Comparison of ENCODE assay signal across 28 cellular contexts in the genomic region with DNA sequence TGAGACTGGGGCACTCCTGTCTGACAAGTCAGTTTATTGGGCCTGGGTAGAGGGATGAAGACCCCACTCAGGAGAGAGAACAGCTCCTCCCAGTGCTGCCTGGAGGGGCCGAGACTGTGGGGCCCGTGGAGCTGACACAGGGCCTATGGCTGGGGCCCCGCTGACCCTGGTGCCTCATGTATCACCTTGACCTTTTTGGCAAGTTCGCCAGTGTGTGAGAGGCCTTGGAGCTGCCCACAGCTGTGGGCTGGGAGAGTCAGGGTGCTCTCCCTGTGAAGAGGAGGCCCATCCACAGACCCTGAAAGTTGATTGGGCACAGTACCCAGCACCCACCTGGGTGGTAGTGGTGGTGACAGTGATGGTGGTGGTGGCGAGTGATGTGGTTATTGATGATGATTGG. TPM values are rescaled to one million over a fixed set of nuclear protein-coding genes. Genes with fewer than 3 reads are reported as not detected.
DNase-seq lines count a peak whose midpoint lies in the region; ATAC-seq, FAIRE-seq and TF ChIP-seq lines count a peak whose summit lies in the region.
"Had no signal": no experiment of that assay in that cellular context is flagged by ENCODE, and none has a peak within 500 bp of the region (broad histone marks: within the 10 kb centered on the region; RNA-seq: fewer than 3 reads in every experiment).

No MANE protein-coding gene starts in this region.

- H3K9me3 ChIP-seq in GM23248 (ENCODE audit: low read depth), result no peaks in the 10 kb centered on the region
- no peaks in the 10 kb centered on the region for H3K9me3 ChIP-seq in SK-N-MC (ENCODE audit: low read depth, low read length)
- peaks cover 8% of the 10 kb centered on the region for H3K9me3 ChIP-seq in keratinocyte (ENCODE audit: control insufficient read depth, low read depth, low read length)
- no peaks in the 10 kb centered on the region for H3K9me3 ChIP-seq in stomach smooth muscle (ENCODE audit: control insufficient read depth in 2 of 2, low read length in 2 of 2)
- H3K9me3 ChIP-seq: colonic mucosa had no signal

- H3K9ac ChIP-seq in GM23248, result peak overlapping the region; percentile 85
- H3K9ac ChIP-seq in SK-N-MC (ENCODE audit: insufficient read length), result no peak overlapping the region
- peak overlapping the region; percentile 71 for H3K9ac ChIP-seq in keratinocyte (ENCODE audit: control insufficient read depth, extremely low read depth, insufficient read depth, low read length)
- H3K9ac ChIP-seq in stomach smooth muscle (ENCODE audit: low read length in 2 of 2), result no peak overlapping the region
- H3K9ac ChIP-seq: KMS-11 had no signal

- WGBS in GM23248 (ENCODE audit: low coverage in 1 of 2, low lambda C conversion rate in 2 of 2, missing lambda C conversion rate in 2 of 2), 2 experiments, result 87 to 93% methylated on average over 5 of the region's 5 CpGs

- H3K27me3 ChIP-seq in GM23248 (replicated peaks; ENCODE audit: insufficient read depth) (no peaks in the 10 kb centered on the region), keratinocyte (ENCODE audit: control insufficient read depth, extremely low read depth, insufficient read depth, low read length) (peaks cover 16% of the 10 kb centered on the region), stomach smooth muscle (ENCODE audit: control insufficient read depth in 1 of 2, insufficient read depth in 2 of 2, low read length in 2 of 2) (no peaks in the 10 kb centered on the region)
- H3K27me3 ChIP-seq: colonic mucosa, hepatocyte had no signal

- H3K27ac ChIP-seq in GM23248 (peak overlapping the region; percentile 88; the same call in 1 of the 2 replicates), SK-N-MC (peak overlapping the region; percentile 79; the same call in 1 of the 2 replicates), keratinocyte (ENCODE audit: control insufficient read depth, insufficient read depth, low read length) (no peak overlapping the region), stomach smooth muscle (ENCODE audit: low read length) (peak overlapping the region; percentile 70)
- H3K27ac ChIP-seq: KMS-11 had no signal

- in situ Hi-C loops in GM23248 (cut with MboI), result no loop called here

- H3K79me2 ChIP-seq in GM23248 (ENCODE audit: insufficient read depth) (peaks cover 9% of the 10 kb centered on the region; the same call in 1 of the 2 replicates), keratinocyte (ENCODE audit: control insufficient read depth, insufficient read depth, low read length) (no peaks in the 10 kb centered on the region)

- H3K9me2 ChIP-seq in GM23248 (ENCODE audit: insufficient read depth), result no peaks in the 10 kb centered on the region

- H3K4me2 ChIP-seq in GM23248 (ENCODE audit: unreplicated experiment) (no peak overlapping the region), keratinocyte (ENCODE audit: control insufficient read depth, extremely low read depth, insufficient read depth, low read depth, low read length) (no peak overlapping the region)
- H3K4me2 ChIP-seq: KMS-11 had no signal

- no peak overlapping the region for H3K4me3 Mint-ChIP-seq in activated CD8-positive, alpha-beta memory T cell treated with anti-CD3 and anti-CD28 coated beads, Interleukin-2, amount 10 ng/mL, durations not matched to agents 7 days and 5 days
- H3K4me3 Mint-ChIP-seq: activated CD4-positive, alpha-beta T cell treated with anti-CD3 and anti-CD28 coated beads, Interleukin-2, amount 10 ng/mL, durations not matched to agents 7 days and 5 days; activated naive CD4-positive, alpha-beta T cell treated with anti-CD3 and anti-CD28 coated beads for 36 hours; memory B cell; naive thymus-derived CD4-positive, alpha-beta T cell had no signal

- H3K4me1 ChIP-seq in GM23248 (ENCODE audit: insufficient read depth) (peaks cover 43% of the 10 kb centered on the region), keratinocyte (ENCODE audit: control insufficient read depth, extremely low read depth, insufficient read depth, low read length) (peaks cover 39% of the 10 kb centered on the region), stomach smooth muscle (ENCODE audit: control insufficient read depth, insufficient read depth, low read length) (peaks cover 82% of the 10 kb centered on the region)

- DNase-seq in GM23248 (no peak), SK-N-MC (ENCODE audit: low read depth, low spot score) (no peak), keratinocyte (ENCODE audit: low read depth, low spot score) (no peak), DMS114 treated with DMSO at 0.1 percent for 48 hours (lab: John Stamatoyannopoulos, UW; ENCODE audit: unreplicated experiment) (no peak), NOMO-1 treated with DMSO at 0.1 percent for 48 hours (lab: John Stamatoyannopoulos, UW; ENCODE audit: unreplicated experiment) (no peak), NCI-H2171 (lab: John Stamatoyannopoulos, UW) (no peak)
- DNase-seq in activated CD8-positive, alpha-beta memory T cell treated with anti-CD3 and anti-CD28 coated beads, Interleukin-2, amount 10 ng/mL, durations not matched to agents 7 days and 5 days, result no peak
- DNase-seq: activated CD4-positive, alpha-beta T cell treated with anti-CD3 and anti-CD28 coated beads, Interleukin-2, amount 10 ng/mL, durations not matched to agents 7 days and 5 days; activated naive CD4-positive, alpha-beta T cell treated with anti-CD3 and anti-CD28 coated beads for 36 hours; activated T-cell treated with anti-CD3 and anti-CD28 coated beads, Interleukin-2, amount 50 U/mL, for 48 hours; amniotic stem cell; Calu3; colonic mucosa; effector memory CD4-positive, alpha-beta T cell; erythroblast; foreskin fibroblast; left colon; naive thymus-derived CD4-positive, alpha-beta T cell; NCI-H1417; NCI-H2081 treated with DMSO at 0.1 percent for 48 hours; NCI-H345; stimulated activated CD8-positive, alpha-beta memory T cell treated with anti-CD3 and anti-CD28 coated beads, Interleukin-4, amount 100 ng/mL, for 48 hours; SW 1271; T-helper 9 cell had no signal

- TF ChIP-seq CTCF in keratinocyte (optimal IDR thresholded peaks at IDR 0.05 in 1 of 3, IDR thresholded peaks at IDR 0.05 in 1 of 3, conservative IDR thresholded peaks at IDR 0.05 in 1 of 3; ENCODE audit: extremely low read depth in 1 of 3, insufficient read depth in 2 of 3, low read length in 3 of 3), result no peak

- H3F3A ChIP-seq in GM23248 (ENCODE audit: insufficient read depth), result peaks cover 6% of the 10 kb centered on the region; the same call in 1 of the 2 replicates

- dilution Hi-C loops in keratinocyte (cut with MboI; ENCODE audit: extremely low pct_ligation_motif_present, low sequenced_read_pairs), result no loop called here

- CTCF ChIA-PET in activated CD8-positive, alpha-beta memory T cell treated with anti-CD3 and anti-CD28 coated beads, Interleukin-2, amount 10 ng/mL, durations not matched to agents 7 days and 5 days (lab: Charles Lee), result no interaction called here

- no peak overlapping the region for H2AFZ ChIP-seq in GM23248
- H2AFZ ChIP-seq in keratinocyte (ENCODE audit: control insufficient read depth, low read length), result no peak overlapping the region
- H2AFZ ChIP-seq: hepatocyte had no signal

- no peak overlapping the region for H3K27ac Mint-ChIP-seq in activated CD8-positive, alpha-beta memory T cell treated with anti-CD3 and anti-CD28 coated beads, Interleukin-2, amount 10 ng/mL, durations not matched to agents 7 days and 5 days
- H3K27ac Mint-ChIP-seq: activated CD4-positive, alpha-beta T cell treated with anti-CD3 and anti-CD28 coated beads, Interleukin-2, amount 10 ng/mL, durations not matched to agents 7 days and 5 days; activated naive CD4-positive, alpha-beta T cell treated with anti-CD3 and anti-CD28 coated beads for 36 hours; memory B cell; naive thymus-derived CD4-positive, alpha-beta T cell had no signal

- no peaks in the 10 kb centered on the region for H3K9me1 ChIP-seq in keratinocyte (ENCODE audit: control insufficient read depth, extremely low read depth, insufficient read depth, low read length)

- no peaks in the 10 kb centered on the region for H3K36me3 ChIP-seq in GM23248 (ENCODE audit: low read depth)
- peaks cover 6% of the 10 kb centered on the region; the same call in 1 of the 2 replicates for H3K36me3 ChIP-seq in SK-N-MC (ENCODE audit: insufficient read depth, low read length)
- no peaks in the 10 kb centered on the region for H3K36me3 ChIP-seq in keratinocyte (ENCODE audit: control insufficient read depth in 2 of 2, extremely low read depth in 1 of 2, insufficient read depth in 2 of 2, low read length in 2 of 2)
- H3K36me3 ChIP-seq in stomach smooth muscle (ENCODE audit: control insufficient read depth in 2 of 2, insufficient read depth in 2 of 2, low read length in 2 of 2), result no peaks in the 10 kb centered on the region
- H3K36me3 ChIP-seq: colonic mucosa had no signal

- H3K4me3 ChIP-seq in GM23248, result no peak overlapping the region
- H3K4me3 ChIP-seq in SK-N-MC, result no peak overlapping the region
- no peak overlapping the region for H3K4me3 ChIP-seq in keratinocyte (ENCODE audit: control insufficient read depth in 2 of 3, extremely low read depth in 1 of 3, insufficient read depth in 2 of 3, low read depth in 1 of 3, low read length in 3 of 3)
- H3K4me3 ChIP-seq in stomach smooth muscle (ENCODE audit: low read length in 2 of 2), result no peak overlapping the region
- H3K4me3 ChIP-seq: colonic mucosa, hepatocyte had no signal

- peaks cover 20% of the 10 kb centered on the region for H3K27me3 Mint-ChIP-seq in activated CD8-positive, alpha-beta memory T cell treated with anti-CD3 and anti-CD28 coated beads, Interleukin-2, amount 10 ng/mL, durations not matched to agents 7 days and 5 days

- no peak for FAIRE-seq in keratinocyte (lab: Jason Lieb, UNC)

- peaks cover 4% of the 10 kb centered on the region for H3K4me1 Mint-ChIP-seq in activated CD8-positive, alpha-beta memory T cell treated with anti-CD3 and anti-CD28 coated beads, Interleukin-2, amount 10 ng/mL, durations not matched to agents 7 days and 5 days
- H3K4me1 Mint-ChIP-seq: activated CD4-positive, alpha-beta T cell treated with anti-CD3 and anti-CD28 coated beads, Interleukin-2, amount 10 ng/mL, durations not matched to agents 7 days and 5 days; memory B cell had no signal

- no peaks in the 10 kb centered on the region for H3K9me3 Mint-ChIP-seq in activated CD8-positive, alpha-beta memory T cell treated with anti-CD3 and anti-CD28 coated beads, Interleukin-2, amount 10 ng/mL, durations not matched to agents 7 days and 5 days (ENCODE audit: low read depth)
- H3K9me3 Mint-ChIP-seq: activated CD4-positive, alpha-beta T cell treated with anti-CD3 and anti-CD28 coated beads, Interleukin-2, amount 10 ng/mL, durations not matched to agents 7 days and 5 days; activated naive CD4-positive, alpha-beta T cell treated with anti-CD3 and anti-CD28 coated beads for 36 hours; memory B cell; naive thymus-derived CD4-positive, alpha-beta T cell had no signal

- H4K20me1 ChIP-seq in GM23248 (ENCODE audit: insufficient read depth), result no peaks in the 10 kb centered on the region
- no peaks in the 10 kb centered on the region for H4K20me1 ChIP-seq in keratinocyte (ENCODE audit: control insufficient read depth, extremely low read depth, insufficient read depth, low read length)

- no peak for ATAC-seq in activated CD8-positive, alpha-beta memory T cell treated with anti-CD3 and anti-CD28 coated beads, Interleukin-2, amount 10 ng/mL, durations not matched to agents 7 days and 5 days
- ATAC-seq: left colon; naive thymus-derived CD4-positive, alpha-beta T cell had no signal

- no peaks in the 10 kb centered on the region for H3K36me3 Mint-ChIP-seq in activated CD8-positive, alpha-beta memory T cell treated with anti-CD3 and anti-CD28 coated beads, Interleukin-2, amount 10 ng/mL, durations not matched to agents 7 days and 5 days
- H3K36me3 Mint-ChIP-seq: memory B cell; naive thymus-derived CD4-positive, alpha-beta T cell had no signal

RNA-seq across cellular contexts. Expression of gene BAHCC1, which starts 28.9 kb away (rescaled TPM):
- total RNA-seq in GM23248 (2014; rRNA removed; shearing (Covaris generic)), result 3.0 and 5.2 TPM in 2 replicates
- polyA plus RNA-seq in GM23248 (2016; fragmentation: Nextera tagmentation; extraction: Ambion mirVana) (0.91 and 1.3 TPM in 2 replicates), keratinocyte (0.52 to 1.0 TPM (median 0.80 TPM) in 3 replicates)
- 0.74 TPM for polyA plus RNA-seq in keratinocyte (2011; ENCODE audit: low read depth)
- 0.13 and 0.88 TPM in 2 replicates for polyA plus RNA-seq in keratinocyte (2011; cell fraction: cytosol; rRNA removed)
- polyA plus RNA-seq in keratinocyte (2011; cell fraction: nucleus; rRNA removed), result 3.0 and 5.1 TPM in 2 replicates
- 0.85 and 2.5 TPM in 2 replicates for polyA plus RNA-seq in keratinocyte (2012; ENCODE audit: low replicate concordance)
- 0.99 to 4.3 TPM (median 1.3 TPM) in 3 replicates for polyA minus RNA-seq in keratinocyte
- polyA minus RNA-seq in keratinocyte (2011; cell fraction: cytosol; rRNA and poly(A)+ RNA removed), result 0.96 TPM
- polyA minus RNA-seq in keratinocyte (2011; cell fraction: nucleus; rRNA and poly(A)+ RNA removed), result 4.7 and 6.7 TPM in 2 replicates
- under 1 TPM; 0.23 to 0.64 TPM for total RNA-seq in activated CD8-positive, alpha-beta memory T cell treated with anti-CD3 and anti-CD28 coated beads, Interleukin-2, amount 10 ng/mL, durations not matched to agents 7 days and 5 days
- total RNA-seq: activated CD4-positive, alpha-beta T cell treated with anti-CD3 and anti-CD28 coated beads, Interleukin-2, amount 10 ng/mL, durations not matched to agents 7 days and 5 days had no signal
- polyA plus RNA-seq: naive thymus-derived CD4-positive, alpha-beta T cell had no signal

Comparison
In these comparisons a context has a peak if more than half of its experiments do, and no peak if none do; other contexts are left out.
1. H3K9ac ChIP-seq: peak in GM23248 (single experiment) and keratinocyte (single experiment); none in SK-N-MC (single experiment) and stomach smooth muscle (0 of 2).